In genomic region chr14:36319899-36320209, GRCh38 we compare ENCODE assay signal across 8 cellular contexts. TPM values are rescaled to one million over a fixed set of nuclear protein-coding genes. Genes with fewer than 3 reads are reported as not detected.
A peak's percentile ranks its signal among the peaks of the same experiment; 100 is the strongest.
DNase-seq lines count a peak whose midpoint lies in the region; ATAC-seq and TF ChIP-seq lines count a peak whose summit lies in the region.

No MANE protein-coding gene starts in this region.

- no peak for ATAC-seq in CD8-positive, alpha-beta T cell
- ATAC-seq in GM21529 (IDR thresholded peaks at IDR 0.05; ENCODE audit: unreplicated experiment) = no peak
- no peak for ATAC-seq in left lobe of liver

- no peaks in the 10 kb centered on the region for H3K9me3 Mint-ChIP-seq in CD8-positive, alpha-beta T cell
- H3K9me3 Mint-ChIP-seq in neural crest cell = peaks cover 3% of the 10 kb centered on the region

- H3K9ac ChIP-seq in Loucy (ENCODE audit: low read depth, low read length, poor library complexity, severe bottlenecking) = peak overlapping the region; percentile 72

- peaks cover 4% of the 10 kb centered on the region for H3K27me3 Mint-ChIP-seq in CD8-positive, alpha-beta T cell (ENCODE audit: low read depth)
- peaks cover 35% of the 10 kb centered on the region for H3K27me3 Mint-ChIP-seq in neural crest cell (ENCODE audit: low read depth)

- peak overlapping the region; percentile 86 for H3K4me3 ChIP-seq in CD8-positive, alpha-beta T cell (ENCODE audit: low read depth, low read length)
- H3K4me3 ChIP-seq in Loucy (ENCODE audit: low read length, poor library complexity, severe bottlenecking) (peak overlapping the region; percentile 75), ectodermal cell (ENCODE audit: insufficient read depth, low read depth, low read length) (peak overlapping the region; percentile 98)

- peaks cover 12% of the 10 kb centered on the region for H4K20me1 ChIP-seq in Loucy (ENCODE audit: insufficient read depth, low read length, poor library complexity, severe bottlenecking)

- H3K4me2 ChIP-seq in Loucy (ENCODE audit: low read depth, low read length, poor library complexity, severe bottlenecking) = peak overlapping the region; percentile 77

- H3F3A ChIP-seq in Loucy (ENCODE audit: low read depth) = no peaks in the 10 kb centered on the region

- CTCF ChIA-PET in CD8-positive, alpha-beta T cell (lab: Charles Lee) = no interaction called here

- H3K9me3 ChIP-seq in CD8-positive, alpha-beta T cell (ENCODE audit: low read length) = no peaks in the 10 kb centered on the region
- no peaks in the 10 kb centered on the region for H3K9me3 ChIP-seq in Loucy (ENCODE audit: insufficient read depth, low read depth, low read length)
- H3K9me3 ChIP-seq in ectodermal cell (ENCODE audit: control insufficient read depth, low read length) = no peaks in the 10 kb centered on the region

- H3K9me2 ChIP-seq in Loucy (replicated peaks; ENCODE audit: low read depth, low read length) = no peaks in the 10 kb centered on the region

- H3K4me1 ChIP-seq in CD8-positive, alpha-beta T cell (ENCODE audit: insufficient read depth, low read length) = peaks cover 16% of the 10 kb centered on the region
- peaks cover 3% of the 10 kb centered on the region for H3K4me1 ChIP-seq in Loucy (ENCODE audit: insufficient read depth, low read length, poor library complexity, severe bottlenecking)
- H3K4me1 ChIP-seq in ectodermal cell (ENCODE audit: control insufficient read depth, insufficient read depth, low read length) = peaks cover 21% of the 10 kb centered on the region

- intact Hi-C loops in CD8-positive, alpha-beta T cell (cut with DNase I, micrococcal nuclease) = loop anchor here (1.0 to 10.0 kb wide), 7 partner anchors 385 to 1858 kb away; partner anchors contain the start of genes BRMS1L (in 2 of the 2), SPTSSA (in 2 of the 2) and SRP54 (in 1 of the 2)

- WGBS in ectodermal cell, 2 experiments = 0 to 2% methylated on average over 11 of the region's 11 CpGs

- peaks cover 33% of the 10 kb centered on the region for H3K79me2 ChIP-seq in Loucy (ENCODE audit: insufficient read depth, low read length)

- no peaks in the 10 kb centered on the region for H3K27me3 ChIP-seq in CD8-positive, alpha-beta T cell (ENCODE audit: insufficient read depth, low read length)
- H3K27me3 ChIP-seq in Loucy (ENCODE audit: insufficient read depth, low read length, poor library complexity, severe bottlenecking) (peaks cover 5% of the 10 kb centered on the region), ectodermal cell (ENCODE audit: control insufficient read depth, insufficient read depth, low read length, poor library complexity, severe bottlenecking) (peaks cover 13% of the 10 kb centered on the region)

- H3K27ac ChIP-seq in CD8-positive, alpha-beta T cell (ENCODE audit: low read depth, low read length) = peak overlapping the region; percentile 74
- H3K27ac ChIP-seq in ectodermal cell (ENCODE audit: insufficient read depth, low read depth, low read length, poor library complexity, severe bottlenecking) = peak overlapping the region; percentile 63

- no peak for DNase-seq in CD8-positive, alpha-beta T cell
- no peak for DNase-seq in neural crest cell (ENCODE audit: low read depth, low spot score)
- DNase-seq in GM03348 (ENCODE audit: low spot score) = no peak
- DNase-seq in LoVo (ENCODE audit: low spot score) = no peak
- DNase-seq in left lobe of liver (ENCODE audit: low spot score) = no peak

- H3K4me3 Mint-ChIP-seq in CD8-positive, alpha-beta T cell = peak overlapping the region; percentile 98
- peak overlapping the region; percentile 95 for H3K4me3 Mint-ChIP-seq in neural crest cell

- no peaks in the 10 kb centered on the region for H3K36me3 ChIP-seq in CD8-positive, alpha-beta T cell (ENCODE audit: insufficient read depth, low read length)
- H3K36me3 ChIP-seq in Loucy (ENCODE audit: insufficient read depth, low read length) = no peaks in the 10 kb centered on the region
- no peaks in the 10 kb centered on the region for H3K36me3 ChIP-seq in ectodermal cell (ENCODE audit: control insufficient read depth, insufficient read depth, low read length)

- H3K27ac Mint-ChIP-seq in CD8-positive, alpha-beta T cell = peak overlapping the region; percentile 97
- peak overlapping the region; percentile 95 for H3K27ac Mint-ChIP-seq in neural crest cell (ENCODE audit: unreplicated experiment)

- POLR2A ChIA-PET in CD8-positive, alpha-beta T cell (lab: Charles Lee) = no interaction called here

- TF ChIP-seq CTCF in CD8-positive, alpha-beta T cell (IDR thresholded peaks at IDR 0.05) = no peak
- no peak for TF ChIP-seq CTCF in Loucy (conservative IDR thresholded peaks at IDR 0.05; ENCODE audit: low read length)
- TF ChIP-seq CTCF in neural crest cell (conservative IDR thresholded peaks at IDR 0.05) = no peak

- H3K36me3 Mint-ChIP-seq in CD8-positive, alpha-beta T cell = peaks cover 9% of the 10 kb centered on the region
- H3K36me3 Mint-ChIP-seq in neural crest cell (ENCODE audit: low read depth) = no peaks in the 10 kb centered on the region

- H3K4me1 Mint-ChIP-seq in CD8-positive, alpha-beta T cell (ENCODE audit: low read depth) = peaks cover 43% of the 10 kb centered on the region
- peaks cover 29% of the 10 kb centered on the region for H3K4me1 Mint-ChIP-seq in neural crest cell

- peak overlapping the region; percentile 70 for H2AFZ ChIP-seq in Loucy (ENCODE audit: low read length)

RNA-seq across cellular contexts. Expression of gene MBIP, which starts 0.6 kb away (rescaled TPM):
- total RNA-seq in CD8-positive, alpha-beta T cell = 10 to 100 TPM; 57.4 to 58.1 TPM
- 49.4 TPM for polyA plus RNA-seq in ectodermal cell (2013, experiment 1 of 4)
- polyA plus RNA-seq in ectodermal cell (2013, experiment 2 of 4) = 42.1 TPM
- 43.5 TPM for polyA plus RNA-seq in ectodermal cell (2013, experiment 3 of 4)
- 45.0 TPM for polyA plus RNA-seq in ectodermal cell (2013, experiment 4 of 4)
- 29.5 and 35.4 TPM in 2 replicates for total RNA-seq in neural crest cell
- 7.9 TPM for total RNA-seq in left lobe of liver
